In the genomic region with DNA sequence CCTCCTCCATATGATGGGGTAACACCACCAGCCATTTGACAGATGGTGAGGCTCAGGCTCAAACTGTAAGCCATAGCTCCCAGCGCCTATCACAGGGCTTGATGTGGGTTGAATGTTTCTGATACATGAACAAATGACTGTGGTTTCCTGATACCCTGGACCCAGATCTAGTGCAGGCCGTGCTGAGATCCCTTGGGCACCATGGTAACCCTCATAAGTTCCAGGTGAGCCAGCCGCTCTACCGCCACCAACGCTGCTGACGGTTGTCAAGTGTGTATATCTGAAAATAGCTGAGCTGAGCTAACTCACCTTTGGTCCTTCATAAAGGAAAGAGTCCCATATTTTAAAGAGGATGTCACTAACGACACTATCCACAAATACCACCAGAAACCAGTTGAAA, we compare ENCODE assay signal across 24 cellular contexts.
DNase-seq lines count a peak whose midpoint lies in the region; ATAC-seq, FAIRE-seq and TF ChIP-seq lines count a peak whose summit lies in the region.
"Had no signal": no experiment of that assay in that cellular context is flagged by ENCODE, and none has a peak within 500 bp of the region (broad histone marks: within the 10 kb centered on the region; RNA-seq: fewer than 3 reads in every experiment).

No MANE protein-coding gene starts in this region.

- ATAC-seq in activated CD4-positive, alpha-beta T cell treated with anti-CD3 and anti-CD28 coated beads for 36 hours = no peak
- no peak for ATAC-seq in CD4-positive, CD25-positive, alpha-beta regulatory T cell (ENCODE audit: low read depth in 2 of 2)
- ATAC-seq in pancreas (no peak), Right ventricle myocardium inferior (no peak)
- ATAC-seq: HCT116 had no signal

- no peak overlapping the region for H3K4me3 ChIP-seq in CD4-positive, CD25-positive, alpha-beta regulatory T cell (ENCODE audit: low read depth, low read length)
- H3K4me3 ChIP-seq in pancreas = no peak overlapping the region
- H3K4me3 ChIP-seq: SK-N-MC, thyroid gland had no signal

- peaks cover 8% of the 10 kb centered on the region for H3K4me1 Mint-ChIP-seq in activated CD4-positive, alpha-beta T cell treated with anti-CD3 and anti-CD28 coated beads for 36 hours
- peaks cover 4 to 38% (median 16%) of the 10 kb centered on the region in 4 donors for H3K4me1 Mint-ChIP-seq in CD4-positive, CD25-positive, alpha-beta regulatory T cell
- H3K4me1 Mint-ChIP-seq: memory B cell had no signal

- POLR2A ChIA-PET in activated CD4-positive, alpha-beta T cell treated with anti-CD3 and anti-CD28 coated beads for 36 hours (lab: Charles Lee) = no interaction called here

- no peaks in the 10 kb centered on the region for H3K4me1 ChIP-seq in CD4-positive, CD25-positive, alpha-beta regulatory T cell (ENCODE audit: control insufficient read depth, insufficient read depth, low read length, poor library complexity, severe bottlenecking)
- peaks cover 52 to 55% (median 54%) of the 10 kb centered on the region in 3 donors for H3K4me1 ChIP-seq in pancreas

- 64 to 66% methylated on average over 7 of the region's 7 CpGs for WGBS in pancreas, 2 donors

- H3K9me3 ChIP-seq in CD4-positive, CD25-positive, alpha-beta regulatory T cell (ENCODE audit: control insufficient read depth in 2 of 2, low read length in 2 of 2) = no peaks in the 10 kb centered on the region
- H3K9me3 ChIP-seq in pancreas = no peaks in the 10 kb centered on the region
- H3K9me3 ChIP-seq: thyroid gland had no signal

- peaks cover 80% of the 10 kb centered on the region for H3K36me3 ChIP-seq in CD4-positive, CD25-positive, alpha-beta regulatory T cell (ENCODE audit: control insufficient read depth, insufficient read depth, low read length)
- peaks cover 0 to 5% (median 0%) of the 10 kb centered on the region in 3 donors for H3K36me3 ChIP-seq in pancreas

- no peak for DNase-seq in activated CD4-positive, alpha-beta T cell treated with anti-CD3 and anti-CD28 coated beads for 36 hours
- no peak for DNase-seq in activated CD4-positive, alpha-beta T cell treated with anti-CD3 and anti-CD28 coated beads, Interleukin-2, amount 50 U/mL, for 1 hour
- DNase-seq in CD4-positive, CD25-positive, alpha-beta regulatory T cell = no peak
- DNase-seq in NCI-H774 (lab: John Stamatoyannopoulos, UW) (peak; percentile 22), pancreas (peak in 3 of 6 donors; percentile 28 to 63 (median 33)), Right ventricle myocardium inferior (ENCODE audit: missing footprints) (no peak), GM03348 (ENCODE audit: low spot score) (no peak), midbrain (lab: John Stamatoyannopoulos, UW) (no peak)
- DNase-seq: activated CD4-positive, alpha-beta T cell treated with anti-CD3 and anti-CD28 coated beads for 4 hours; activated gamma-delta T cell treated with Interleukin-2 at 50 U/mL for 16 hours; brain microvascular endothelial cell; kidney glomerular epithelial cell; NCI-H1930; occipital lobe; RPMI8226; stimulated activated CD4-positive, alpha-beta T cell treated with anti-CD3 and anti-CD28 coated beads, Interleukin-4, amount 100 ng/mL, for 24 hours; stimulated activated naive CD4-positive, alpha-beta T cell; thyroid gland had no signal

- CTCF ChIA-PET in activated CD4-positive, alpha-beta T cell treated with anti-CD3 and anti-CD28 coated beads for 36 hours (lab: Charles Lee) = interaction anchor here (0.7 to 1.4 kb wide), 4 partner anchors 11 to 107 kb away, joined by 3 to 4 read pairs (median 4); no protein-coding TSS in a partner anchor

- H3K36me3 Mint-ChIP-seq in activated CD4-positive, alpha-beta T cell treated with anti-CD3 and anti-CD28 coated beads for 36 hours (ENCODE audit: low read depth) = peaks cover 38% of the 10 kb centered on the region
- H3K36me3 Mint-ChIP-seq in CD4-positive, CD25-positive, alpha-beta regulatory T cell = peaks cover 48% of the 10 kb centered on the region

- H3K9me3 Mint-ChIP-seq in activated CD4-positive, alpha-beta T cell treated with anti-CD3 and anti-CD28 coated beads for 36 hours (ENCODE audit: low read depth) = no peaks in the 10 kb centered on the region
- no peaks in the 10 kb centered on the region for H3K9me3 Mint-ChIP-seq in CD4-positive, CD25-positive, alpha-beta regulatory T cell
- H3K9me3 Mint-ChIP-seq: memory B cell; T-helper 1 cell treated with Interleukin-12 subunit alpha and Interleukin-12 subunit beta and Interleukin-4 antibody, amounts not matched to agents 30 μg/mL and 1 μg/mL, for 36 hours had no signal

- intact Hi-C loops in activated CD4-positive, alpha-beta T cell treated with anti-CD3 and anti-CD28 coated beads for 36 hours (cut with DNase I, micrococcal nuclease) = no loop called here
- intact Hi-C loops in pancreas (cut with DNase I) = no loop called here
- intact Hi-C loops in Right ventricle myocardium inferior (cut with DNase I) = loop anchor here (5.0 kb wide), 1 partner anchor 36 kb away; no protein-coding TSS in a partner anchor

- TF ChIP-seq CTCF in pancreas (IDR thresholded peaks at IDR 0.05) = no peak

- H3K27me3 ChIP-seq in CD4-positive, CD25-positive, alpha-beta regulatory T cell (ENCODE audit: control insufficient read depth, insufficient read depth, low read length) = no peaks in the 10 kb centered on the region
- no peaks in the 10 kb centered on the region for H3K27me3 ChIP-seq in pancreas
- H3K27me3 ChIP-seq: brain microvascular endothelial cell, thyroid gland had no signal

- no peak overlapping the region for H3K27ac ChIP-seq in CD4-positive, CD25-positive, alpha-beta regulatory T cell (ENCODE audit: insufficient read depth, low read length, poor library complexity, severe bottlenecking)
- peak overlapping the region; percentile 64 to 75 (median 71) for H3K27ac ChIP-seq in pancreas
- H3K27ac ChIP-seq: brain microvascular endothelial cell, SK-N-MC, thyroid gland had no signal

- peak overlapping the region; percentile 29 for H3K27ac Mint-ChIP-seq in activated CD4-positive, alpha-beta T cell treated with anti-CD3 and anti-CD28 coated beads for 36 hours
- peak overlapping the region; percentile 36 to 64 (median 56) for H3K27ac Mint-ChIP-seq in CD4-positive, CD25-positive, alpha-beta regulatory T cell
- H3K27ac Mint-ChIP-seq: memory B cell; T-helper 1 cell treated with Interleukin-12 subunit alpha and Interleukin-12 subunit beta and Interleukin-4 antibody, amounts not matched to agents 30 μg/mL and 1 μg/mL, for 36 hours had no signal

- FAIRE-seq in pancreas (lab: Jason Lieb, UNC) = no peak
- FAIRE-seq: GM19239 had no signal

- H3K27me3 Mint-ChIP-seq in activated CD4-positive, alpha-beta T cell treated with anti-CD3 and anti-CD28 coated beads for 36 hours = no peaks in the 10 kb centered on the region
- no peaks in the 10 kb centered on the region for H3K27me3 Mint-ChIP-seq in CD4-positive, CD25-positive, alpha-beta regulatory T cell
- H3K27me3 Mint-ChIP-seq: memory B cell had no signal

- no peak overlapping the region for H3K4me3 Mint-ChIP-seq in activated CD4-positive, alpha-beta T cell treated with anti-CD3 and anti-CD28 coated beads for 36 hours
- no peak overlapping the region for H3K4me3 Mint-ChIP-seq in CD4-positive, CD25-positive, alpha-beta regulatory T cell
- H3K4me3 Mint-ChIP-seq: CD14-positive monocyte; memory B cell; T-helper 1 cell treated with Interleukin-12 subunit alpha and Interleukin-12 subunit beta and Interleukin-4 antibody, amounts not matched to agents 30 μg/mL and 1 μg/mL, for 36 hours had no signal
